In genomic region chr6:147135211-147135672, GRCh38 we compare ENCODE assay signal across 1 cellular context.
TF ChIP-seq lines count a peak whose summit lies in the region.

No MANE protein-coding gene starts in this region.

TF ChIP-seq in SK-N-SH treated with all-trans-retinoic acid at 6 μM for 48 hours, 23 proteins besides CTCF, POLR2A, EP300 and RAD21 (continued from another document):
- TF ChIP-seq CSRNP3 (CRISPR knock-in tag; IDR thresholded peaks at IDR 0.05) (no peak), ESRRG (CRISPR knock-in tag; IDR thresholded peaks at IDR 0.05) (no peak)
TF ChIP-seq in SK-N-SH treated with all-trans-retinoic acid at 6 μM for 48 hours: peak in this region for 0.
